ENCODE assay signal across 1 cellular context in genomic region chr10:69125554-69125953, GRCh38.
TF ChIP-seq lines count a peak whose summit lies in the region.

No MANE protein-coding gene starts in this region.

TF ChIP-seq in GM23338, 12 proteins besides CTCF, POLR2A, EP300 and RAD21 (continued from another document):
- TF ChIP-seq ETS1 (IDR thresholded peaks at IDR 0.05) (no peak), NANOG (IDR thresholded peaks at IDR 0.05; ENCODE audit: borderline replicate concordance) (no peak), ZNF462 (CRISPR knock-in tag; IDR thresholded peaks at IDR 0.05) (no peak), CREB1 (CRISPR knock-in tag; IDR thresholded peaks at IDR 0.05; ENCODE audit: low read depth) (no peak), EZH2phosphoT487 (IDR thresholded peaks at IDR 0.05; ENCODE audit: unreplicated experiment) (no peak), STAT1 (IDR thresholded peaks at IDR 0.05; ENCODE audit: unreplicated experiment) (no peak)
TF ChIP-seq in GM23338: peak in this region for 0.
